8 cellular contexts compared by ENCODE assay signal in the genomic region with DNA sequence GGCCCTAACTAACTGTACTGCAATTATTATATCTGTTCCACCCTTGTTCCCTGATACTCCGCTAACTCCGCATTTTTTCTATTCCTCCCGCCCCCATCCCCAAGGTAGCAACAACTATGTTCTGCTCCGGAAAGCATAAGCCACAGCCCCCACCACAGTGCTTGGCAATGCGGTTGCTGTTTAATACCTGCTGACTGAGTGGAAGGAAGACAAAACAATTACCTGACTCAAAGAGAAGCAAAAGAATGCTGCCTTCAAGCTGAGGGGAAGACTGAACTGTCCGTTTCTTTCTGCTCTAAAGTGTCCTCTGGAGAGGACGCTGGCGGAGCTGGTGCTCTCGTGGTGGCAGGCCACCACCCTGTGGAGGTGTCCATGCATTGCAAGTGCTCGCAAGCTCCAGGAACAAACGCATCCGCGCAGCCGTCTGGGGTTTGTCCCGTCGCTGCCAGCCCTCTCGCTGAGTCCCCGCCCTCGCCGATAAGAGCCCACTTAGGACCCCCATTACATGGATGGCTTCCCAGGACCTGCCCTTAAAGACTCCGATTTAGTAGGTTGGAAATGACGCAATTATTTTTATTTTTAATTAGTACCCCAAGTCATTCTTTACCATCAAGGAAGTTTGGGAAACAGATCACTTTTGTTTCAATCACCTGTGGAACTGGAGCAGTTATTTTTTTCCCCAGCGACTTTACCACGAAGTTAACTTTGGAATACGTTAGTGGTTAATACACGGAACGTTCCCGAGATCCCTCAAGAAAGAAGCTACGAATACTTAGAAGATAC. TPM values are rescaled to one million over a fixed set of nuclear protein-coding genes. Genes with fewer than 3 reads are reported as not detected.
A peak's percentile ranks its signal among the peaks of the same experiment; 100 is the strongest.
DNase-seq lines count a peak whose midpoint lies in the region; ATAC-seq, FAIRE-seq and TF ChIP-seq lines count a peak whose summit lies in the region.

No MANE protein-coding gene starts in this region.

- H2AFZ ChIP-seq in MM.1S (ENCODE audit: low read length), result peak overlapping the region; percentile 81

- in situ Hi-C loops in HAP-1 (cut with MboI; ENCODE audit: low sequenced_read_pairs), result loop anchor here (5.0 kb wide), 1 partner anchor 314 kb away; no protein-coding TSS in a partner anchor

- H3K36me3 Mint-ChIP-seq in activated naive CD4-positive, alpha-beta T cell treated with anti-CD3 and anti-CD28 coated beads, Interleukin-2, amount 50 U/mL, for 72 hours, result peaks cover 43 to 58% of the 10 kb centered on the region in 2 donors

- H3K27me3 ChIP-seq in HAP-1 (ENCODE audit: low read depth) (no peaks in the 10 kb centered on the region), MM.1S (replicated peaks; ENCODE audit: insufficient read depth, low read length) (no peaks in the 10 kb centered on the region), pancreas (no peaks in the 10 kb centered on the region), tibial artery (no peaks in the 10 kb centered on the region)

- H3K9me3 Mint-ChIP-seq in activated naive CD4-positive, alpha-beta T cell treated with anti-CD3 and anti-CD28 coated beads, Interleukin-2, amount 50 U/mL, for 72 hours, result peaks cover 0 to 8% of the 10 kb centered on the region in 2 donors

- peaks cover 32% of the 10 kb centered on the region for H3K4me1 ChIP-seq in HAP-1
- H3K4me1 ChIP-seq in MM.1S (ENCODE audit: low read length), result peaks cover 20% of the 10 kb centered on the region
- peaks cover 11 to 25% (median 24%) of the 10 kb centered on the region in 3 donors for H3K4me1 ChIP-seq in pancreas
- H3K4me1 ChIP-seq in tibial artery, result peaks cover 0 to 62% (median 6%) of the 10 kb centered on the region in 4 donors

- TF ChIP-seq CTCF in MM.1S (IDR thresholded peaks at IDR 0.05; ENCODE audit: low read length) (peak; percentile 92), pancreas (IDR thresholded peaks at IDR 0.05) (peak; percentile 75 to 91 (median 90)), tibial artery (IDR thresholded peaks at IDR 0.05) (peak; percentile 94 to 98)

- peaks cover 20% of the 10 kb centered on the region for H3F3A ChIP-seq in MM.1S (ENCODE audit: insufficient read depth, low read length)

- H3K9ac ChIP-seq in MM.1S (ENCODE audit: low read length), result peak overlapping the region; percentile 88; the same call in 1 of the 2 replicates

- no peaks in the 10 kb centered on the region for H3K9me2 ChIP-seq in MM.1S (replicated peaks; ENCODE audit: insufficient read depth, low read length)

- H4K20me1 ChIP-seq in MM.1S (ENCODE audit: insufficient read depth, low read length), result 0 out of 2 replicates have a peak, but pooled peaks cover 6% of the 10 kb centered on the region

- peaks cover 18% of the 10 kb centered on the region for H3K36me3 ChIP-seq in HAP-1 (replicated peaks)
- no peaks in the 10 kb centered on the region for H3K36me3 ChIP-seq in MM.1S (replicated peaks; ENCODE audit: insufficient read depth, low read length)
- no peaks in the 10 kb centered on the region for H3K36me3 ChIP-seq in pancreas
- peaks cover 0 to 6% (median 5%) of the 10 kb centered on the region in 3 donors for H3K36me3 ChIP-seq in tibial artery

- ATAC-seq in activated naive CD4-positive, alpha-beta T cell treated with anti-CD3 and anti-CD28 coated beads, Interleukin-2, amount 50 U/mL, for 72 hours, result peak; percentile 60
- peak; percentile 77 for ATAC-seq in Right ventricle myocardium inferior
- ATAC-seq in pancreas, result peak; percentile 70 to 88 (median 80)

- peaks cover 34% of the 10 kb centered on the region for H3K79me2 ChIP-seq in MM.1S (ENCODE audit: low read length)

- FAIRE-seq in pancreas (lab: Jason Lieb, UNC), result no peak

- peak overlapping the region; percentile 98 to 99 for H3K27ac Mint-ChIP-seq in activated naive CD4-positive, alpha-beta T cell treated with anti-CD3 and anti-CD28 coated beads, Interleukin-2, amount 50 U/mL, for 72 hours

- H3K4me3 ChIP-seq in HAP-1 (peak overlapping the region; percentile 93), MM.1S (ENCODE audit: low read length) (peak overlapping the region; percentile 93), pancreas (peak overlapping the region; percentile 10 to 88 (median 50)), tibial artery (peak overlapping the region; percentile 75 to 98)

- H3K27ac ChIP-seq in MM.1S (ENCODE audit: low read length) (peak overlapping the region; percentile 91; the same call in 1 of the 2 replicates), pancreas (peak overlapping the region; percentile 95 to 99 (median 98)), tibial artery (peak overlapping the region; percentile 93 to 98)

- DNase-seq in GF-D8 (lab: John Stamatoyannopoulos, UW) (peak; percentile 84), HAP-1 (ENCODE audit: low spot score in 2 of 2) (peak; percentile 91 to 92), MM.1S (peak; percentile 89), SK-N-DZ (ENCODE audit: low spot score) (peak; percentile 87), Right ventricle myocardium inferior (ENCODE audit: missing footprints) (peak; percentile 95), pancreas (peak; percentile 86 to 95 (median 90)), tibial artery (peak; percentile 92 to 94)
- peak; percentile 79 to 84 for DNase-seq in activated naive CD4-positive, alpha-beta T cell treated with anti-CD3 and anti-CD28 coated beads, Interleukin-2, amount 50 U/mL, for 72 hours (ENCODE audit: low spot score in 2 of 2)

- intact Hi-C loops in Right ventricle myocardium inferior (cut with DNase I), result loop anchor here (2.0 to 5.0 kb wide), 5 partner anchors 27 to 313 kb away; partner anchors contain the start of genes LPIN2 and MYOM1
- intact Hi-C loops in pancreas (cut with DNase I), result loop anchor here in 2 of 3 donors (5.0 to 10.0 kb wide), 2 partner anchors 311 to 314 kb away; no protein-coding TSS in a partner anchor
- intact Hi-C loops in tibial artery (cut with DNase I; ENCODE audit: low total_unique reads), result loop anchor here (5.0 to 10.0 kb wide), 4 partner anchors 89 to 249 kb away; partner anchors contain the start of gene LPIN2

- peak overlapping the region; percentile 92 for H3K4me2 ChIP-seq in MM.1S (ENCODE audit: low read depth, low read length)

- H3K9me3 ChIP-seq in HAP-1 (peaks cover 7% of the 10 kb centered on the region; the same call in 1 of the 2 replicates), MM.1S (replicated peaks; ENCODE audit: insufficient read depth, low read length) (no peaks in the 10 kb centered on the region), pancreas (no peaks in the 10 kb centered on the region), tibial artery (no peaks in the 10 kb centered on the region)

- WGBS in pancreas, 2 donors, result 1 to 3% methylated on average over 29 of the region's 29 CpGs

RNA-seq across cellular contexts. Expression of gene MYL12A, which starts 1.6 kb away (rescaled TPM):
- 113 and 122 TPM in 2 replicates for polyA plus RNA-seq in SK-N-DZ (2014; cell fraction: cytosol; rRNA removed)
- polyA plus RNA-seq in SK-N-DZ (2014; cell fraction: nucleus; rRNA removed), result 67.1 and 86.3 TPM in 2 replicates
- total RNA-seq in activated naive CD4-positive, alpha-beta T cell treated with anti-CD3 and anti-CD28 coated beads, Interleukin-2, amount 50 U/mL, for 72 hours, result 100 to 1,000 TPM; 485 to 498 TPM
- total RNA-seq in Right ventricle myocardium inferior, result 2,252 TPM
- total RNA-seq in pancreas, result 100 to 1,000 TPM in 5 of 6 donors, 10 to 100 TPM in 1; 89.6 to 203 (median 105) TPM
- 100 to 1,000 TPM; 125 to 157 TPM for polyA plus RNA-seq in pancreas

RNA-seq across cellular contexts. Expression of gene MYL12B, which starts 15.9 kb away (rescaled TPM):
- polyA plus RNA-seq in SK-N-DZ (2014; cell fraction: cytosol; rRNA removed), result 192 and 227 TPM in 2 replicates
- 87.8 and 109 TPM in 2 replicates for polyA plus RNA-seq in SK-N-DZ (2014; cell fraction: nucleus; rRNA removed)
- 100 to 1,000 TPM; 294 to 358 TPM for total RNA-seq in activated naive CD4-positive, alpha-beta T cell treated with anti-CD3 and anti-CD28 coated beads, Interleukin-2, amount 50 U/mL, for 72 hours
- 180 TPM for total RNA-seq in Right ventricle myocardium inferior
- 100 to 1,000 TPM in 2 of 6 donors, 10 to 100 TPM in 4; 63.0 to 195 (median 82.7) TPM for total RNA-seq in pancreas
- polyA plus RNA-seq in pancreas, result 100 to 1,000 TPM; 198 to 208 TPM

RNA-seq across cellular contexts. Expression of gene MYOM1, which starts 26.3 kb away (rescaled TPM):
- polyA plus RNA-seq in SK-N-DZ (2014; cell fraction: cytosol; rRNA removed), result 0.05 TPM in 2 replicates
- polyA plus RNA-seq in SK-N-DZ (2014; cell fraction: nucleus; rRNA removed), result 0.12 and 0.25 TPM in 2 replicates
- total RNA-seq in activated naive CD4-positive, alpha-beta T cell treated with anti-CD3 and anti-CD28 coated beads, Interleukin-2, amount 50 U/mL, for 72 hours, result 1 to 10 TPM; 1.8 to 1.9 TPM
- 611 TPM for total RNA-seq in Right ventricle myocardium inferior
- total RNA-seq in pancreas, result 10 to 100 TPM in 4 of 6 donors, 1 to 10 TPM in 2; 4.7 to 16.8 (median 12.1) TPM
- polyA plus RNA-seq in pancreas, result 10 to 100 TPM; 14.3 to 18.2 TPM

Comparison
In these comparisons a context has a peak if more than half of its experiments do, and no peak if none do; other contexts are left out.
1. Peak in every context shown above with its lines: DNase-seq, ATAC-seq, H3K4me3 ChIP-seq and H3K27ac ChIP-seq.
2. RNA of gene MYOM1, which starts 26.3 kb away (total RNA-seq): 611 TPM in Right ventricle myocardium inferior (single experiment); 4.7 to 16.8 TPM in pancreas and 1.8 to 1.9 TPM in activated naive CD4-positive, alpha-beta T cell treated with anti-CD3 and anti-CD28 coated beads, Interleukin-2, amount 50 U/mL, for 72 hours; every median in the first group is over 10 times any median in the second.